16 cellular contexts compared by ENCODE assay signal in the genomic region with DNA sequence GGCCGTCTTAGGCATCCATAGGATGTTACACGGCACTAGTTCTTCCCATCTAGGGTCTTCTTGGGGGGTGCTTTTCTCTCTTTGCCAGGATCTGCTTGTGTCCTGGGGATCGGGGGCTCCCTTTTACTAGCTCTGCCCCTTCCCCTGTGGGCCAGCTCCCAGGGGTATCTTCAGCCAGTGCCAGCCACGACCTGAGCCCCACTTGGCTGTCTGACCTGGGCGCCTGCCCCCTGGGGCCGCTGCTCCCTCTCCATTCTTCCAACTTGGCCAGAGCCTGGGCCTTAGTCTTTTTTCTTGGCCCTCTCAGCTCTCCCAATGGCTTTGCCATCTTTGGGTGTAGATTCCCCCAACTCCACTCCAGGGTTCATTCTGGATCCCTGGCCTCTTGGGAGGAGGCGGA. TPM values are rescaled to one million over a fixed set of nuclear protein-coding genes. Genes with fewer than 3 reads are reported as not detected.
A peak's percentile ranks its signal among the peaks of the same experiment; 100 is the strongest.
DNase-seq lines count a peak whose midpoint lies in the region; ATAC-seq and TF ChIP-seq lines count a peak whose summit lies in the region.
"Had no signal": no experiment of that assay in that cellular context is flagged by ENCODE, and none has a peak within 500 bp of the region (broad histone marks: within the 10 kb centered on the region; RNA-seq: fewer than 3 reads in every experiment).

No MANE protein-coding gene starts in this region.

- WGBS in gastroesophageal sphincter (ENCODE audit: low coverage in 1 of 2), 2 donors = 75 to 94% methylated on average over 6 of the region's 7 CpGs

- H3K27ac ChIP-seq in left ventricle myocardium inferior (replicated peaks) (peak overlapping the region; percentile 100), gastroesophageal sphincter (peak overlapping the region; percentile 62 to 99 (median 92)), gastrocnemius medialis (peak overlapping the region; percentile 95 to 99 (median 96)), vagina (peak overlapping the region; percentile 85)
- H3K27ac ChIP-seq: cardiac muscle cell, SK-N-MC had no signal

- intact Hi-C loops in left ventricle myocardium inferior (cut with micrococcal nuclease) (no loop called here), cardiac septum (cut with DNase I) (no loop called here), gastrocnemius medialis (cut with DNase I; ENCODE audit: low total_unique reads) (loop anchor here (1.0 to 2.0 kb wide), 3 partner anchors 23 to 42 kb away; partner anchors contain the start of genes MISP3 and SAMD1), vagina (cut with DNase I) (no loop called here)

- TF ChIP-seq POLR2A in gastroesophageal sphincter (IDR thresholded peaks at IDR 0.05) = no peak
- TF ChIP-seq POLR2A in gastrocnemius medialis (IDR thresholded peaks at IDR 0.05) = no peak
- no peak for TF ChIP-seq POLR2A in vagina (IDR thresholded peaks at IDR 0.05)

- H3K27me3 ChIP-seq in left ventricle myocardium inferior (ENCODE audit: low read depth) (no peaks in the 10 kb centered on the region), gastroesophageal sphincter (no peaks in the 10 kb centered on the region), gastrocnemius medialis (no peaks in the 10 kb centered on the region), vagina (no peaks in the 10 kb centered on the region)
- H3K27me3 ChIP-seq: cardiac muscle cell had no signal

- no peak for TF ChIP-seq EP300 in gastroesophageal sphincter (IDR thresholded peaks at IDR 0.05)

- ATAC-seq in gastroesophageal sphincter (no peak), gastrocnemius medialis (no peak)
- ATAC-seq: naive thymus-derived CD8-positive, alpha-beta T cell had no signal

- H3K36me3 ChIP-seq in left ventricle myocardium inferior (no peaks in the 10 kb centered on the region), gastroesophageal sphincter (no peaks in the 10 kb centered on the region), gastrocnemius medialis (no peaks in the 10 kb centered on the region), vagina (peaks cover 0 to under 1% of the 10 kb centered on the region in 2 donors)
- H3K36me3 ChIP-seq: cardiac muscle cell had no signal

- TF ChIP-seq CTCF in left ventricle myocardium inferior (IDR thresholded peaks at IDR 0.05; ENCODE audit: borderline replicate concordance) = no peak
- TF ChIP-seq CTCF in gastroesophageal sphincter (IDR thresholded peaks at IDR 0.05) = no peak
- no peak for TF ChIP-seq CTCF in gastrocnemius medialis (IDR thresholded peaks at IDR 0.05 in 4 of 5, conservative IDR thresholded peaks at IDR 0.05 in 1 of 5)
- TF ChIP-seq CTCF in vagina (IDR thresholded peaks at IDR 0.05) = no peak

- H3K9me3 ChIP-seq in left ventricle myocardium inferior (replicated peaks) (no peaks in the 10 kb centered on the region), gastroesophageal sphincter (no peaks in the 10 kb centered on the region), gastrocnemius medialis (no peaks in the 10 kb centered on the region), vagina (no peaks in the 10 kb centered on the region)

- no peak for DNase-seq in left ventricle myocardium inferior
- no peak for DNase-seq in cardiac septum (ENCODE audit: low spot score)
- no peak for DNase-seq in gastrocnemius medialis
- no peak for DNase-seq in vagina (ENCODE audit: extremely low spot score in 2 of 2)
- DNase-seq in NCI-H1417 treated with DMSO at 0.1 percent for 48 hours (lab: John Stamatoyannopoulos, UW) = no peak
- no peak for DNase-seq in NCI-H510A (lab: John Stamatoyannopoulos, UW)
- no peak for DNase-seq in T-helper 9 cell
- DNase-seq: NCI-H187, NCI-H524 had no signal

- H3K4me1 ChIP-seq in left ventricle myocardium inferior = peaks cover 89% of the 10 kb centered on the region
- H3K4me1 ChIP-seq in gastroesophageal sphincter = peaks cover 11 to 83% (median 60%) of the 10 kb centered on the region in 3 donors
- H3K4me1 ChIP-seq in gastrocnemius medialis = peaks cover 64 to 71% of the 10 kb centered on the region in 2 donors
- peaks cover 79% of the 10 kb centered on the region for H3K4me1 ChIP-seq in vagina

- H3K4me3 ChIP-seq in left ventricle myocardium inferior = peak overlapping the region; percentile 95
- no peak overlapping the region for H3K4me3 ChIP-seq in gastroesophageal sphincter
- H3K4me3 ChIP-seq in gastrocnemius medialis = no peak overlapping the region
- no peak overlapping the region for H3K4me3 ChIP-seq in vagina
- H3K4me3 ChIP-seq: cardiac muscle cell, SK-N-MC had no signal

- in situ Hi-C loops in gastrocnemius medialis (cut with MboI; ENCODE audit: low sequenced_read_pairs in 4 of 4) = no loop called here

RNA-seq across cellular contexts. Expression of gene PRKACA, which starts 3.1 kb away (rescaled TPM):
- total RNA-seq in left ventricle myocardium inferior (465 TPM), cardiac septum (487 TPM), gastroesophageal sphincter (100 to 1,000 TPM in 1 of 4 donors, 10 to 100 TPM in 3; 62.3 to 138 (median 76.6) TPM), gastrocnemius medialis (100 to 1,000 TPM in 3 of 4 donors, 10 to 100 TPM in 1; 74.7 to 180 (median 147) TPM), vagina (28.0 TPM)

RNA-seq across cellular contexts. Expression of gene ASF1B, which starts 21.9 kb away (rescaled TPM):
- total RNA-seq in left ventricle myocardium inferior = 0.96 TPM
- 0.70 TPM for total RNA-seq in cardiac septum
- 1 to 10 TPM in 1 of 4 donors, not detected in 3; 1.2 TPM for total RNA-seq in gastroesophageal sphincter
- 1 to 10 TPM in 3 of 4 donors, not detected in 1; 1.2 to 4.1 (median 1.5) TPM for total RNA-seq in gastrocnemius medialis
- total RNA-seq in vagina = 1.7 TPM

RNA-seq across cellular contexts. Expression of gene SAMD1, which starts 23.9 kb away (rescaled TPM):
- total RNA-seq in left ventricle myocardium inferior = 46.7 TPM
- total RNA-seq in cardiac septum = 41.8 TPM
- total RNA-seq in gastroesophageal sphincter = 10 to 100 TPM; 21.9 to 61.3 (median 41.3) TPM
- total RNA-seq in gastrocnemius medialis = 10 to 100 TPM; 15.1 to 71.8 (median 40.2) TPM
- total RNA-seq in vagina = 6.9 TPM

RNA-seq across cellular contexts. Expression of gene C19orf67, which starts 28.9 kb away (rescaled TPM):
- total RNA-seq in left ventricle myocardium inferior (not detected), cardiac septum (not detected), gastroesophageal sphincter (not detected), gastrocnemius medialis (not detected), vagina (not detected)
- total RNA-seq: A673; activated naive CD8-positive, alpha-beta T cell treated with anti-CD3 and anti-CD28 coated beads for 36 hours; renal cortical epithelial cell had no signal

RNA-seq across cellular contexts. Expression of gene MISP3, which starts 41.9 kb away (rescaled TPM):
- total RNA-seq in left ventricle myocardium inferior = 8.1 TPM
- 7.9 TPM for total RNA-seq in cardiac septum
- total RNA-seq in gastroesophageal sphincter = 1 to 10 TPM; 2.7 to 9.5 (median 5.6) TPM
- 1 to 10 TPM; 1.8 to 8.0 (median 5.7) TPM for total RNA-seq in gastrocnemius medialis
- total RNA-seq in vagina = 2.7 TPM
